Comparison of ENCODE assay signal across 1 cellular context in the genomic region with DNA sequence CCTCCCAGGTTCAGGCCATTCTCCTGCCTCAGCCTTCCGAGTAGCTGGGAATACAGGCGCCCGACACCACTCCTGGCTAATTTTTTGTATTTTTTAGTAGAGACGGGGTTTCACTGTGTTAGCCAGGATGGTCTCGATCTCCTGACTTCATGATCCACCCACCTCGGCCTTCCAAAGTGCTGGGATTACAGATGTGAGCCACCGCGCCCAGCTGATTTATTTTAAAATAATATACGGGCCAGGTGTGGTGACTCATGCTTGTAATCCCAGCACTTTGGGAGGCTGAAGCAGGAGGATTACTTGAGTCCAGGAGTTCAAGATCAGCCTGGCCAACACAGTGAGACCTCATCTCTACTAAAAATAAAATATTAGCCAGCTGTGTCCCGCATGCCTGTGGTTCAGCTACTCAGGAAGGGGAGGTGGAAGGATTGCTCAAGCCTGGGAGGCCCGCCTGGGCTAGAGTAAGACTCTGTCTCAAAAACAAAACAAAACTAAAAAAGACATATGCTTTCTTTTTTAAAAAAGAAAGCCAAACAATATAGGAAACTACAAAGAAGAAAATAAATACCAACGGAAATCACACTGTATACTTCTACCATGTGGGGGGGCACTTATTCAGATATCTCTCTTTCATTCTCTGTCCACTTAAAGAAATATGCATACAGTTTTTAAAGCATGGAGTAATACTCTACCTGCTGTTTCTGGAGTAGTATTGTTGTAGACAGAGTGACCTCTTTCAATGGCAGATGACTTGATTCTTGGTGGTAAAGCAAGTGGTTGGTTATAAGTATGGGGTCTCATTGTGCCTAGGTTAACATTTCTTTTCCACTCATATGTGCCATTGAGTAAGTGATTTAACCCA.
TF ChIP-seq lines count a peak whose summit lies in the region.

No MANE protein-coding gene starts in this region.

TF ChIP-seq in HepG2, 621 proteins besides CTCF, POLR2A, EP300 and RAD21 (continued from another document and continues in another):
- TF ChIP-seq, protein P1, sequence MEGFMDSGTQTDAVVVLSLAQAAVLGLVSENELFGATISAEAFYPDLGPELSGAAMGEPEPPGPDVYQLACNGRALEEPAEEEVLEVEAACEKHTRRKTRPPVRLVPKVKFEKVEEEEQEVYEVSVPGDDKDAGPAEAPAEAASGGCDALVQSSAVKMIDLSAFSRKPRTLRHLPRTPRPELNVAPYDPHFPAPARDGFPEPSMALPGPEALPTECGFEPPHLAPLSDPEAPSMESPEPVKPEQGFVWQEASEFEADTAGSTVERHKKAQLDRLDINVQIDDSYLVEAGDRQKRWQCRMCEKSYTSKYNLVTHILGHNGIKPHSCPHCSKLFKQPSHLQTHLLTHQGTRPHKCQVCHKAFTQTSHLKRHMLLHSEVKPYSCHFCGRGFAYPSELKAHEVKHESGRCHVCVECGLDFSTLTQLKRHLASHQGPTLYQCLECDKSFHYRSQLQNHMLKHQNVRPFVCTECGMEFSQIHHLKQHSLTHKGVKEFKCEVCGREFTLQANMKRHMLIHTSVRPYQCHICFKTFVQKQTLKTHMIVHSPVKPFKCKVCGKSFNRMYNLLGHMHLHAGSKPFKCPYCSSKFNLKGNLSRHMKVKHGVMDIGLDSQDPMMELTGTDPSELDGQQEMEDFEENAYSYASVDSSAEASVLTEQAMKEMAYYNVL (CRISPR knock-in tag; IDR thresholded peaks at IDR 0.05; ENCODE audit: borderline replicate concordance) = peak; percentile 88; the same call in 1 of the 2 replicates
- no peak; the same call in none of the 2 replicates for TF ChIP-seq ZFY (CRISPR knock-in tag; IDR thresholded peaks at IDR 0.05)
- no peak for TF ChIP-seq ARNT2 (CRISPR knock-in tag; IDR thresholded peaks at IDR 0.05; ENCODE audit: low read depth)
- peak; percentile 52; the same call in 1 of the 2 replicates for TF ChIP-seq ZNF788 (CRISPR knock-in tag; IDR thresholded peaks at IDR 0.05; ENCODE audit: borderline replicate concordance)
- TF ChIP-seq FIP1L1 (IDR thresholded peaks at IDR 0.05; ENCODE audit: borderline replicate concordance, insufficient read depth, low read depth, low read length) = no peak
- no peak for TF ChIP-seq JUN (CRISPR knock-in tag; IDR thresholded peaks at IDR 0.05)
- TF ChIP-seq JARID2 (CRISPR knock-in tag; IDR thresholded peaks at IDR 0.05; ENCODE audit: insufficient replicate concordance) = no peak
- TF ChIP-seq ZNF780A (CRISPR knock-in tag; IDR thresholded peaks at IDR 0.05) = no peak
- TF ChIP-seq, protein P2, sequence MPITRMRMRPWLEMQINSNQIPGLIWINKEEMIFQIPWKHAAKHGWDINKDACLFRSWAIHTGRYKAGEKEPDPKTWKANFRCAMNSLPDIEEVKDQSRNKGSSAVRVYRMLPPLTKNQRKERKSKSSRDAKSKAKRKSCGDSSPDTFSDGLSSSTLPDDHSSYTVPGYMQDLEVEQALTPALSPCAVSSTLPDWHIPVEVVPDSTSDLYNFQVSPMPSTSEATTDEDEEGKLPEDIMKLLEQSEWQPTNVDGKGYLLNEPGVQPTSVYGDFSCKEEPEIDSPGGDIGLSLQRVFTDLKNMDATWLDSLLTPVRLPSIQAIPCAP (CRISPR knock-in tag; IDR thresholded peaks at IDR 0.05; ENCODE audit: low read depth) = no peak
- peak; percentile 40; the same call in 1 of the 2 replicates for TF ChIP-seq ZNF777 (CRISPR knock-in tag; IDR thresholded peaks at IDR 0.05)
- no peak; the same call in 1 of the 2 replicates for TF ChIP-seq EHMT2 (IDR thresholded peaks at IDR 0.05; ENCODE audit: borderline replicate concordance, low read depth, low read length)
- no peak for TF ChIP-seq ZNF256 (CRISPR knock-in tag; conservative IDR thresholded peaks at IDR 0.05)
- TF ChIP-seq ZNF577 (CRISPR knock-in tag; IDR thresholded peaks at IDR 0.05; ENCODE audit: borderline replicate concordance, low read depth) = no peak
- no peak for TF ChIP-seq POLR2AphosphoS5 (IDR thresholded peaks at IDR 0.05; ENCODE audit: low read depth, low read length)
- peak; percentile 76 for TF ChIP-seq SALL1 (CRISPR knock-in tag; IDR thresholded peaks at IDR 0.05)
- no peak for TF ChIP-seq ZNF335 (CRISPR knock-in tag; IDR thresholded peaks at IDR 0.05)
- TF ChIP-seq NONO (IDR thresholded peaks at IDR 0.05) = no peak
- no peak for TF ChIP-seq NONO (CRISPR knock-in tag; conservative IDR thresholded peaks at IDR 0.05)
- TF ChIP-seq RFX3 (CRISPR knock-in tag; IDR thresholded peaks at IDR 0.05) = no peak
- peak; percentile 82; the same call in 1 of the 2 replicates for TF ChIP-seq DMAP1 (CRISPR knock-in tag; IDR thresholded peaks at IDR 0.05)
- TF ChIP-seq ZNF674 (CRISPR knock-in tag; IDR thresholded peaks at IDR 0.05; ENCODE audit: low read depth) = no peak
- TF ChIP-seq IKZF1 (IDR thresholded peaks at IDR 0.05) = no peak
- TF ChIP-seq ZNF841 (CRISPR knock-in tag; IDR thresholded peaks at IDR 0.05; ENCODE audit: borderline replicate concordance) = no peak
- peak; percentile 73; the same call in 1 of the 2 replicates for TF ChIP-seq ZNF747 (CRISPR knock-in tag; IDR thresholded peaks at IDR 0.05; ENCODE audit: borderline replicate concordance)
- TF ChIP-seq CBX5 (CRISPR knock-in tag; IDR thresholded peaks at IDR 0.05; ENCODE audit: borderline replicate concordance) = peak; percentile 42; the same call in 1 of the 2 replicates
- no peak for TF ChIP-seq NPAS2 (CRISPR knock-in tag; IDR thresholded peaks at IDR 0.05; ENCODE audit: borderline replicate concordance)
- TF ChIP-seq KLF15 (CRISPR knock-in tag; IDR thresholded peaks at IDR 0.05; ENCODE audit: borderline replicate concordance) = no peak
- TF ChIP-seq, protein P3, sequence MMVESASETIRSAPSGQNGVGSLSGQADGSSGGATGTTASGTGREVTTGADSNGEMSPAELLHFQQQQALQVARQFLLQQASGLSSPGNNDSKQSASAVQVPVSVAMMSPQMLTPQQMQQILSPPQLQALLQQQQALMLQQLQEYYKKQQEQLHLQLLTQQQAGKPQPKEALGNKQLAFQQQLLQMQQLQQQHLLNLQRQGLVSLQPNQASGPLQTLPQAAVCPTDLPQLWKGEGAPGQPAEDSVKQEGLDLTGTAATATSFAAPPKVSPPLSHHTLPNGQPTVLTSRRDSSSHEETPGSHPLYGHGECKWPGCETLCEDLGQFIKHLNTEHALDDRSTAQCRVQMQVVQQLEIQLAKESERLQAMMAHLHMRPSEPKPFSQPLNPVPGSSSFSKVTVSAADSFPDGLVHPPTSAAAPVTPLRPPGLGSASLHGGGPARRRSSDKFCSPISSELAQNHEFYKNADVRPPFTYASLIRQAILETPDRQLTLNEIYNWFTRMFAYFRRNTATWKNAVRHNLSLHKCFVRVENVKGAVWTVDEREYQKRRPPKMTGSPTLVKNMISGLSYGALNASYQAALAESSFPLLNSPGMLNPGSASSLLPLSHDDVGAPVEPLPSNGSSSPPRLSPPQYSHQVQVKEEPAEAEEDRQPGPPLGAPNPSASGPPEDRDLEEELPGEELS (CRISPR knock-in tag; IDR thresholded peaks at IDR 0.05) = peak; percentile 75
- TF ChIP-seq, protein P4, sequence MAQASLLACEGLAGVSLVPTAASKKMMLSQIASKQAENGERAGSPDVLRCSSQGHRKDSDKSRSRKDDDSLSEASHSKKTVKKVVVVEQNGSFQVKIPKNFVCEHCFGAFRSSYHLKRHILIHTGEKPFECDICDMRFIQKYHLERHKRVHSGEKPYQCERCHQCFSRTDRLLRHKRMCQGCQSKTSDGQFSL (CRISPR knock-in tag; IDR thresholded peaks at IDR 0.05) = peak; percentile 88
- TF ChIP-seq SETDB1 (CRISPR knock-in tag; IDR thresholded peaks at IDR 0.05; ENCODE audit: borderline replicate concordance) = no peak
- TF ChIP-seq, protein P5, sequence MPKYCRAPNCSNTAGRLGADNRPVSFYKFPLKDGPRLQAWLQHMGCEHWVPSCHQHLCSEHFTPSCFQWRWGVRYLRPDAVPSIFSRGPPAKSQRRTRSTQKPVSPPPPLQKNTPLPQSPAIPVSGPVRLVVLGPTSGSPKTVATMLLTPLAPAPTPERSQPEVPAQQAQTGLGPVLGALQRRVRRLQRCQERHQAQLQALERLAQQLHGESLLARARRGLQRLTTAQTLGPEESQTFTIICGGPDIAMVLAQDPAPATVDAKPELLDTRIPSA (CRISPR knock-in tag; IDR thresholded peaks at IDR 0.05; ENCODE audit: borderline replicate concordance) = no peak
- TF ChIP-seq, protein P6, sequence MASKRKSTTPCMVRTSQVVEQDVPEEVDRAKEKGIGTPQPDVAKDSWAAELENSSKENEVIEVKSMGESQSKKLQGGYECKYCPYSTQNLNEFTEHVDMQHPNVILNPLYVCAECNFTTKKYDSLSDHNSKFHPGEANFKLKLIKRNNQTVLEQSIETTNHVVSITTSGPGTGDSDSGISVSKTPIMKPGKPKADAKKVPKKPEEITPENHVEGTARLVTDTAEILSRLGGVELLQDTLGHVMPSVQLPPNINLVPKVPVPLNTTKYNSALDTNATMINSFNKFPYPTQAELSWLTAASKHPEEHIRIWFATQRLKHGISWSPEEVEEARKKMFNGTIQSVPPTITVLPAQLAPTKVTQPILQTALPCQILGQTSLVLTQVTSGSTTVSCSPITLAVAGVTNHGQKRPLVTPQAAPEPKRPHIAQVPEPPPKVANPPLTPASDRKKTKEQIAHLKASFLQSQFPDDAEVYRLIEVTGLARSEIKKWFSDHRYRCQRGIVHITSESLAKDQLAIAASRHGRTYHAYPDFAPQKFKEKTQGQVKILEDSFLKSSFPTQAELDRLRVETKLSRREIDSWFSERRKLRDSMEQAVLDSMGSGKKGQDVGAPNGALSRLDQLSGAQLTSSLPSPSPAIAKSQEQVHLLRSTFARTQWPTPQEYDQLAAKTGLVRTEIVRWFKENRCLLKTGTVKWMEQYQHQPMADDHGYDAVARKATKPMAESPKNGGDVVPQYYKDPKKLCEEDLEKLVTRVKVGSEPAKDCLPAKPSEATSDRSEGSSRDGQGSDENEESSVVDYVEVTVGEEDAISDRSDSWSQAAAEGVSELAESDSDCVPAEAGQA (IDR thresholded peaks at IDR 0.05; ENCODE audit: low read depth) = no peak; the same call in 1 of the 2 replicates
- TF ChIP-seq, protein P6 (CRISPR knock-in tag; IDR thresholded peaks at IDR 0.05; ENCODE audit: borderline replicate concordance) = no peak
- TF ChIP-seq, protein P7, sequence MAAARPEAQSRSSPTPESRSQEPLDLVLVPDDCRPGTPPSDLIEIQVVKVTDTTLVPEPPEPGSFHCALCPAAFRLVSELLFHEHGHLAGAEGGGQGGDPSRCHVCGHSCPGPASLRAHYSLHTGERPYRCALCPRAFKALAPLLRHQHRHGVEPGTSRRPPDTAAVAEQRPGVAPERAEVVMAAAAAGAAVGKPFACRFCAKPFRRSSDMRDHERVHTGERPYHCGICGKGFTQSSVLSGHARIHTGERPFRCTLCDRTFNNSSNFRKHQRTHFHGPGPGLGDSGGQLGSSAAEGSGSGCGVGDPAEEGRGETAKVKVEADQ (CRISPR knock-in tag; IDR thresholded peaks at IDR 0.05; ENCODE audit: borderline replicate concordance) = no peak
- TF ChIP-seq, protein P8, sequence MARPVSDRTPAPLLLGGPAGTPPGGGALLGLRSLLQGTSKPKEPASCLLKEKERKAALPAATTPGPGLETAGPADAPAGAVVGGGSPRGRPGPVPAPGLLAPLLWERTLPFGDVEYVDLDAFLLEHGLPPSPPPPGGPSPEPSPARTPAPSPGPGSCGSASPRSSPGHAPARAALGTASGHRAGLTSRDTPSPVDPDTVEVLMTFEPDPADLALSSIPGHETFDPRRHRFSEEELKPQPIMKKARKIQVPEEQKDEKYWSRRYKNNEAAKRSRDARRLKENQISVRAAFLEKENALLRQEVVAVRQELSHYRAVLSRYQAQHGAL (CRISPR knock-in tag; IDR thresholded peaks at IDR 0.05; ENCODE audit: not compliant biosample characterization) = peak; percentile 35
- TF ChIP-seq HOXA7 (CRISPR knock-in tag; IDR thresholded peaks at IDR 0.05) = no peak
- no peak for TF ChIP-seq ZNF883 (CRISPR knock-in tag; IDR thresholded peaks at IDR 0.05; ENCODE audit: not compliant biosample characterization)
- 0 out of 2 replicates have a peak, but pooled peaks have one; percentile 16 for TF ChIP-seq ELF1 (CRISPR knock-in tag; IDR thresholded peaks at IDR 0.05)
- TF ChIP-seq TCF7L2 (IDR thresholded peaks at IDR 0.05; ENCODE audit: low read depth, low read length) = no peak
- TF ChIP-seq ZNF83 (CRISPR knock-in tag; IDR thresholded peaks at IDR 0.05; ENCODE audit: borderline replicate concordance) = no peak
- TF ChIP-seq, protein P9, sequence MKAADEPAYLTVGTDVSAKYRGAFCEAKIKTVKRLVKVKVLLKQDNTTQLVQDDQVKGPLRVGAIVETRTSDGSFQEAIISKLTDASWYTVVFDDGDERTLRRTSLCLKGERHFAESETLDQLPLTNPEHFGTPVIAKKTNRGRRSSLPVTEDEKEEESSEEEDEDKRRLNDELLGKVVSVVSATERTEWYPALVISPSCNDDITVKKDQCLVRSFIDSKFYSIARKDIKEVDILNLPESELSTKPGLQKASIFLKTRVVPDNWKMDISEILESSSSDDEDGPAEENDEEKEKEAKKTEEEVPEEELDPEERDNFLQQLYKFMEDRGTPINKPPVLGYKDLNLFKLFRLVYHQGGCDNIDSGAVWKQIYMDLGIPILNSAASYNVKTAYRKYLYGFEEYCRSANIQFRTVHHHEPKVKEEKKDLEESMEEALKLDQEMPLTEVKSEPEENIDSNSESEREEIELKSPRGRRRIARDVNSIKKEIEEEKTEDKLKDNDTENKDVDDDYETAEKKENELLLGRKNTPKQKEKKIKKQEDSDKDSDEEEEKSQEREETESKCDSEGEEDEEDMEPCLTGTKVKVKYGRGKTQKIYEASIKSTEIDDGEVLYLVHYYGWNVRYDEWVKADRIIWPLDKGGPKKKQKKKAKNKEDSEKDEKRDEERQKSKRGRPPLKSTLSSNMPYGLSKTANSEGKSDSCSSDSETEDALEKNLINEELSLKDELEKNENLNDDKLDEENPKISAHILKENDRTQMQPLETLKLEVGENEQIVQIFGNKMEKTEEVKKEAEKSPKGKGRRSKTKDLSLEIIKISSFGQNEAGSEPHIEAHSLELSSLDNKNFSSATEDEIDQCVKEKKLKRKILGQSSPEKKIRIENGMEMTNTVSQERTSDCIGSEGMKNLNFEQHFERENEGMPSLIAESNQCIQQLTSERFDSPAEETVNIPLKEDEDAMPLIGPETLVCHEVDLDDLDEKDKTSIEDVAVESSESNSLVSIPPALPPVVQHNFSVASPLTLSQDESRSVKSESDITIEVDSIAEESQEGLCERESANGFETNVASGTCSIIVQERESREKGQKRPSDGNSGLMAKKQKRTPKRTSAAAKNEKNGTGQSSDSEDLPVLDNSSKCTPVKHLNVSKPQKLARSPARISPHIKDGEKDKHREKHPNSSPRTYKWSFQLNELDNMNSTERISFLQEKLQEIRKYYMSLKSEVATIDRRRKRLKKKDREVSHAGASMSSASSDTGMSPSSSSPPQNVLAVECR (CRISPR knock-in tag; IDR thresholded peaks at IDR 0.05; ENCODE audit: borderline replicate concordance) = peak; percentile 72; the same call in 1 of the 2 replicates
